Comparison of ENCODE assay signal across 19 cellular contexts in the genomic region with DNA sequence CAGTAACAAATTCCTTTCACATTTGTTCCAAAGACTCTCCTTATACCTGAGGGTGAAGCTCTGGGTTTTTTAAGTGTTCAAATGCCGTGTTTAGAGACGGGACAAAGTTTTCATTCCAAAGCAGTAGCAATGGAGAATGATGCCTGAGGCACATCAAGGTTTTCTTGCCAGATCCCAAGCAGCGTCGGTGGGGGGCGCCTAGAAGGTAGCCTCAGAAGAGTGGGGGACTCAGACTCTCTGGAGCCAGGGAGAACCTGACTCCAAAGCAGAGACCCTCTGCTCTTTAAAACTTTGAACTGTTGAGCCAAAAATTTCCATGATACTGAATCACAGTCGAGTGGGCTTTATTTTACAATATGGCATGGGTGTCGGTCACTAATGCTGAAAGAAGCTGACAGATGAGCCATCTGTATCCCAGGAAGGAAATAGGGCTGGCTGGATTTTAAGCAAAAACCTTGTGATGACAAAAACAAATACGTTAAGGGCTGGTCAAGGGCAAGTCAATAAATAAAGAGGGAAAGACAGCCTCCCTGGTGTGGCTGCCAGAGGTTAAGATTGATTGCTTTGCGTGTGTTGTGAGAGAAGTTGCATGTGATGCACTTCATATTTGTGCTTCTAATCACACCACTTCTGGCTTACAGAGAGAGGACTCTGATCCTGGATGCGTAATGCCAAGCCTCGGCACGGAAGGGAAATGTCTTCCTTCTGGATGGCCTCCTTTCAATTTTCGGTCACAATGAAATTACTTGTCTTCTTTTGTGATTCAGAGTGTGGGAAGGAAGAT.
DNase-seq lines count a peak whose midpoint lies in the region; TF ChIP-seq lines count a peak whose summit lies in the region.
"Had no signal": no experiment of that assay in that cellular context is flagged by ENCODE, and none has a peak within 500 bp of the region (broad histone marks: within the 10 kb centered on the region; RNA-seq: fewer than 3 reads in every experiment).

No MANE protein-coding gene starts in this region.

- H3K27me3 Mint-ChIP-seq in H9 (ENCODE audit: low read depth), result no peaks in the 10 kb centered on the region; the same call in 1 of the 2 replicates
- H3K27me3 Mint-ChIP-seq: T-cell had no signal

- no peak overlapping the region for H3K27ac Mint-ChIP-seq in H9
- H3K27ac Mint-ChIP-seq: T-cell had no signal

- H4K91ac ChIP-seq in H9 (ENCODE audit: insufficient read length, low read depth, low read length), result no peak overlapping the region

- peak; percentile 17 for DNase-seq in NCI-H510A treated with DMSO at 0.1 percent for 48 hours (lab: John Stamatoyannopoulos, UW)
- no peak for DNase-seq in NCI-H510A (lab: John Stamatoyannopoulos, UW)
- DNase-seq in NCI-H2227 (lab: John Stamatoyannopoulos, UW; ENCODE audit: unreplicated experiment), result peak; percentile 44
- DNase-seq in fibroblast of lung (ENCODE audit: low read depth in 2 of 2), result peak; percentile 63 to 72
- peak; percentile 63 for DNase-seq in stromal cell of bone marrow (ENCODE audit: low read depth)
- DNase-seq in H9, result no peak
- no peak for DNase-seq in WERI-Rb-1
- no peak for DNase-seq in CD1c-positive myeloid dendritic cell (ENCODE audit: extremely low spot score)
- DNase-seq: ACHN; brain microvascular endothelial cell; foreskin keratinocyte; mammary epithelial cell; NCI-H524 treated with DMSO at 0.1 percent for 48 hours; right cardiac atrium; stimulated activated CD4-positive, alpha-beta T cell treated with anti-CD3 and anti-CD28 coated beads, Interleukin-1b, Interleukin-23, amount 100 ng/mL, for 48 hours; T-cell had no signal

- H3K27ac ChIP-seq in fibroblast of lung (ENCODE audit: insufficient read depth, low read length) (peak overlapping the region; percentile 11), H9 (ENCODE audit: insufficient read length, low read depth, low read length) (no peak overlapping the region), WERI-Rb-1 (no peak overlapping the region)
- H3K27ac ChIP-seq: brain microvascular endothelial cell, foreskin keratinocyte, neutrophil, thoracic aorta had no signal

- H2BK12ac ChIP-seq in H9 (ENCODE audit: insufficient read length, low read depth, low read length), result no peak overlapping the region

- no peaks in the 10 kb centered on the region for H4K20me1 ChIP-seq in fibroblast of lung (ENCODE audit: control insufficient read depth, extremely low read depth, insufficient read depth, low read length)
- no peaks in the 10 kb centered on the region for H4K20me1 ChIP-seq in H9 (ENCODE audit: control insufficient read depth, insufficient read depth, insufficient read length)

- H3K4me1 Mint-ChIP-seq in H9, result peaks cover 21 to 24% of the 10 kb centered on the region in 2 experiments
- H3K4me1 Mint-ChIP-seq: T-cell had no signal

- H3K4me1 ChIP-seq in fibroblast of lung (ENCODE audit: control insufficient read depth, extremely low read depth, insufficient read depth, low read length) (no peaks in the 10 kb centered on the region), H9 (ENCODE audit: insufficient read depth, low read length) (no peaks in the 10 kb centered on the region; the same call in 1 of the 2 replicates)
- H3K4me1 ChIP-seq: foreskin keratinocyte had no signal

- no peaks in the 10 kb centered on the region for H3K79me1 ChIP-seq in H9 (ENCODE audit: insufficient read depth, low read depth, low read length, poor library complexity, severe bottlenecking)

- no peak overlapping the region for H3K23ac ChIP-seq in H9 (ENCODE audit: insufficient read length, low read depth, low read length)

- H3K4me3 ChIP-seq in fibroblast of lung (replicated peaks in 1 of 4; ENCODE audit: control extremely low read depth in 1 of 4, insufficient read depth in 1 of 4, low read depth in 3 of 4, low read length in 4 of 4) (no peak overlapping the region), WERI-Rb-1 (ENCODE audit: low read depth, low read length) (no peak overlapping the region)
- H3K4me3 ChIP-seq: K562, thoracic aorta had no signal

- no peaks in the 10 kb centered on the region; a peak in 1 of 7 replicates for H3K36me3 Mint-ChIP-seq in H9 (ENCODE audit: insufficient read depth in 1 of 3, low read depth in 3 of 3)
- H3K36me3 Mint-ChIP-seq: T-cell had no signal

- no peaks in the 10 kb centered on the region for H3K9me3 ChIP-seq in fibroblast of lung (ENCODE audit: control insufficient read depth, insufficient read depth, low read depth, low read length)
- no peaks in the 10 kb centered on the region for H3K9me3 ChIP-seq in H9 (ENCODE audit: control insufficient read depth, low read depth, low read length)
- H3K9me3 ChIP-seq in WERI-Rb-1 (ENCODE audit: severe bottlenecking), result no peaks in the 10 kb centered on the region
- H3K9me3 ChIP-seq: neutrophil, thoracic aorta had no signal

- H3K23me2 ChIP-seq in H9 (ENCODE audit: insufficient read length, low read depth, low read length, poor library complexity, severe bottlenecking), result no peaks in the 10 kb centered on the region

- no peak overlapping the region for H3T11ph ChIP-seq in H9 (ENCODE audit: low read length)

- H3K36me3 ChIP-seq in fibroblast of lung (ENCODE audit: control insufficient read depth, insufficient read depth, low read length), result no peaks in the 10 kb centered on the region
- no peaks in the 10 kb centered on the region for H3K36me3 ChIP-seq in WERI-Rb-1
- H3K36me3 ChIP-seq: brain microvascular endothelial cell, neutrophil, thoracic aorta had no signal

- H2BK5ac ChIP-seq in H9 (ENCODE audit: insufficient read length, low read length), result no peak overlapping the region

- H3K9ac ChIP-seq in fibroblast of lung (ENCODE audit: insufficient read depth, low read length) (no peak overlapping the region), H9 (ENCODE audit: extremely low read depth, insufficient read length, low read length) (no peak overlapping the region)

- TF ChIP-seq CTCF in fibroblast of lung (conservative IDR thresholded peaks at IDR 0.05 in 1 of 2, IDR thresholded peaks at IDR 0.05 in 1 of 2; ENCODE audit: low read depth in 1 of 2, low read length in 2 of 2) (no peak), H9 (conservative IDR thresholded peaks at IDR 0.05) (no peak), WERI-Rb-1 (IDR thresholded peaks at IDR 0.05; ENCODE audit: low read depth, low read length) (no peak)

- no peak overlapping the region for H2BK20ac ChIP-seq in H9 (ENCODE audit: low read depth, low read length, poor library complexity, severe bottlenecking)

- no peak overlapping the region for H3K4ac ChIP-seq in H9 (ENCODE audit: low read depth, low read length)

- no peak overlapping the region for H3K18ac ChIP-seq in H9 (ENCODE audit: insufficient read length, low read depth, low read length)

- no peaks in the 10 kb centered on the region for H3K9me3 Mint-ChIP-seq in H9
- H3K9me3 Mint-ChIP-seq: T-cell had no signal

- H3K4me2 ChIP-seq in fibroblast of lung (ENCODE audit: extremely low read depth, insufficient read depth, low read length) (no peak overlapping the region), H9 (ENCODE audit: insufficient read depth, insufficient read length, low read length) (no peak overlapping the region)

- H2BK15ac ChIP-seq in H9 (ENCODE audit: low read depth, low read length), result no peak overlapping the region

- no peaks in the 10 kb centered on the region for H3K79me2 ChIP-seq in fibroblast of lung (ENCODE audit: control insufficient read depth, insufficient read depth, low read length)
- no peaks in the 10 kb centered on the region for H3K79me2 ChIP-seq in H9 (ENCODE audit: insufficient read depth, low read length)

- no peaks in the 10 kb centered on the region for H3K27me3 ChIP-seq in fibroblast of lung (ENCODE audit: control insufficient read depth, insufficient read depth, low read length)
- no peaks in the 10 kb centered on the region for H3K27me3 ChIP-seq in H9 (ENCODE audit: insufficient read depth, low read length)
- no peaks in the 10 kb centered on the region for H3K27me3 ChIP-seq in WERI-Rb-1 (ENCODE audit: insufficient read depth, low read depth, severe bottlenecking)
- H3K27me3 ChIP-seq: brain microvascular endothelial cell, neutrophil had no signal

- H3K56ac ChIP-seq in H9 (ENCODE audit: insufficient read length, low read depth, low read length), result no peak overlapping the region

- H2BK120ac ChIP-seq in H9 (ENCODE audit: low read depth, low read length, poor library complexity, severe bottlenecking), result no peak overlapping the region

- no peak overlapping the region for H3K4me3 Mint-ChIP-seq in H9
- H3K4me3 Mint-ChIP-seq: T-cell had no signal

- WGBS in H9 (ENCODE audit: extremely low coverage, insufficient read length, low lambda C conversion rate), result no CpG with 5 or more reads among the region's 13 CpGs

- H3K14ac ChIP-seq in H9 (ENCODE audit: insufficient read depth, low read length), result no peak overlapping the region

- H2AFZ ChIP-seq in fibroblast of lung (ENCODE audit: low read length) (no peak overlapping the region), H9 (ENCODE audit: low read length) (no peak overlapping the region)

- no peak overlapping the region for H4K5ac ChIP-seq in H9 (ENCODE audit: insufficient read length, low read depth, low read length)

- H4K8ac ChIP-seq in H9 (replicated peaks; ENCODE audit: insufficient read length, low read depth, low read length), result no peak overlapping the region

- H2AK5ac ChIP-seq in H9 (ENCODE audit: insufficient read length, low read length), result no peak overlapping the region

Comparison
In these comparisons a context has a peak if more than half of its experiments do, and no peak if none do; other contexts are left out.
1. DNase-seq: peak in NCI-H510A treated with DMSO at 0.1 percent for 48 hours (single experiment), NCI-H2227 (single experiment), fibroblast of lung (2 of 2) and stromal cell of bone marrow (single experiment); none in NCI-H510A (single experiment), H9 (single experiment), WERI-Rb-1 (single experiment) and CD1c-positive myeloid dendritic cell (single experiment).